22 cellular contexts compared by ENCODE assay signal in the genomic region with DNA sequence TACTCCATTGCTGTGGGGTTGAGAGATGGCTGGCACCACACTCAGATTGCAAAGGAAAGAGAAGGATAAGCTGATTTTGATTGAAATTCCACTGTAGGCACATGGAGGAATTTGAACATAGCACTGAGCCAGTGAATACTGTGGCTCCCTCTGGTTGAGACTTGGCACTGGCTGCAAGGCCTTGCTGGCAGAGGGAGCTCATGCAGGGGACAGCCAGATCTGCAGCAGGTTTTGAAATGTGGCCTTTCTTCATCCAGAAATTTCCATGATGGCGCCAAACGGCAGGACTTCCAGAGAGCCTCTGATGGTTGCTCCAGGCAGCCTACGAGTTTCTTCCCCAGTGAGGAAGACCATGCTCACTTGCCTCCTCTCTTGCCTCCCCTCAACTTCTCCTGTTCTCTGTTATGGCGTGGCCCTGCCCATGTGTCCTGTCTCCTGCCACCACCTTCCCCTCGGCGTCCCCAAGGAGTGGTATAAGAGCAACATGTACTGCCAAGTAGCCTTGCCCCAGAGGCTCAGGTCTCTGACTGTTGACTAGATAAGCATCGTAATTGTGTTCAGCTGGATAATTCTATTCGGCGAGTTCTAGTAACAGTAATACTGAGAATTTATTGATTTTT.
DNase-seq lines count a peak whose midpoint lies in the region; ATAC-seq and TF ChIP-seq lines count a peak whose summit lies in the region.
"Had no signal": no experiment of that assay in that cellular context is flagged by ENCODE, and none has a peak within 500 bp of the region (broad histone marks: within the 10 kb centered on the region; RNA-seq: fewer than 3 reads in every experiment).

No MANE protein-coding gene starts in this region.

- no peak for ATAC-seq in HG03159 (IDR thresholded peaks at IDR 0.05; ENCODE audit: unreplicated experiment)
- ATAC-seq: CD8-positive, alpha-beta T cell; GM12878; K562 had no signal

- no peak for TF ChIP-seq CTCF in ascending aorta (IDR thresholded peaks at IDR 0.05)
- TF ChIP-seq CTCF in tibial artery (IDR thresholded peaks at IDR 0.05): no peak

- no peaks in the 10 kb centered on the region for H3K9me3 ChIP-seq in ascending aorta
- H3K9me3 ChIP-seq in tibial artery: no peaks in the 10 kb centered on the region
- H3K9me3 ChIP-seq: Caco-2 had no signal

- H3K4me3 ChIP-seq in ascending aorta (no peak overlapping the region), tibial artery (no peak overlapping the region)
- H3K4me3 ChIP-seq: GM12878, GM23248, K562 had no signal

- peak in 1 of 2 donors; percentile 72 for DNase-seq in ascending aorta (ENCODE audit: low spot score in 2 of 2)
- peak; percentile 22 to 74 for DNase-seq in cerebellar nuclear complex (lab: John Stamatoyannopoulos, UW)
- DNase-seq in tibial artery: peak; percentile 73 to 90
- DNase-seq in midbrain (lab: John Stamatoyannopoulos, UW): no peak
- no peak for DNase-seq in activated naive CD4-positive, alpha-beta T cell (lab: John Stamatoyannopoulos, UW)
- DNase-seq: Caco-2; CD8-positive, alpha-beta T cell; GDM1; GM23248; H7; Kasumi-1; NCI-H1105; NCI-H1436 treated with DMSO at 0.1 percent for 48 hours; NCI-H1930; NCI-H446; NCI-H524 treated with DMSO at 0.1 percent for 48 hours; NCI-H774 had no signal

- H3K27ac ChIP-seq in ascending aorta (peak overlapping the region; percentile 38 to 50), layer of hippocampus (ENCODE audit: low read depth, low read length) (peak overlapping the region; percentile 71), tibial artery (peak overlapping the region; percentile 25 to 65)
- H3K27ac ChIP-seq: C4-2B, GM23248 had no signal

- intact Hi-C loops in ascending aorta (cut with DNase I) (no loop called here), tibial artery (cut with DNase I; ENCODE audit: low total_unique reads) (no loop called here)

- no peaks in the 10 kb centered on the region for H3K27me3 ChIP-seq in ascending aorta
- H3K27me3 ChIP-seq in layer of hippocampus (ENCODE audit: control insufficient read depth, insufficient read depth, low read length): no peaks in the 10 kb centered on the region
- H3K27me3 ChIP-seq in tibial artery: no peaks in the 10 kb centered on the region

- H3K36me3 ChIP-seq in ascending aorta: no peaks in the 10 kb centered on the region
- no peaks in the 10 kb centered on the region for H3K36me3 ChIP-seq in tibial artery

- peaks cover 0 to 10% of the 10 kb centered on the region in 2 donors for H3K4me1 ChIP-seq in ascending aorta
- peaks cover 0 to 24% (median 4%) of the 10 kb centered on the region in 4 donors for H3K4me1 ChIP-seq in tibial artery
- H3K4me1 ChIP-seq: Caco-2 had no signal

Comparison
In these comparisons a context has a peak if more than half of its experiments do, and no peak if none do; other contexts are left out.
1. DNase-seq: peak in cerebellar nuclear complex (2 of 2) and tibial artery (2 of 2); none in midbrain (single experiment) and activated naive CD4-positive, alpha-beta T cell (0 of 4).
2. Peak in every context shown above with its lines, with median percentiles within 50 percentile points of each other: H3K27ac ChIP-seq.